In the genomic region with DNA sequence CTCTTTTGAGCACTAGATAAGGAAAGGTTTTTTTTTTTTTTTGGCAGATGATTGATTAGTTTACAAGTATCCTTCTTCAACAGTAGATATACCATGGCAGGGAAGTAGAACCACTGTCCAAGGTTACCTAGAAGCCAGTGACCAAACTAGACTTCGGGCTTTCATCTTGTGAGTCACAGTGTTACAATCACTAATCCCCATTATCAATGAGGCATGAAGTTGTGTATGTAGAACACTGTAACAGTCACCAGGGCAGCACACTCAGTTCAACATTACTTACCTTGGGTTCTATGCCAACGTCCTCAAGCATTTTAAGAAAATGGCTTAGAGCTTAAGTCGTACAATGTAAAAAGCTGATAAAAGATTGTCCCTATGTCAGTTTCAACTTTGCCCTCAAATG, we compare ENCODE assay signal across 11 cellular contexts.
"Had no signal": no experiment of that assay in that cellular context is flagged by ENCODE, and none has a peak within 500 bp of the region (broad histone marks: within the 10 kb centered on the region; RNA-seq: fewer than 3 reads in every experiment).

No MANE protein-coding gene starts in this region.

- H3K4me3 ChIP-seq: ascending aorta, esophagus squamous epithelium, ovary had no signal

- H3K27me3 ChIP-seq: ascending aorta, esophagus squamous epithelium, ovary had no signal

- FAIRE-seq: urothelium cell line had no signal

- H3K36me3 ChIP-seq: ascending aorta, esophagus squamous epithelium, ovary had no signal

- DNase-seq: activated CD4-positive, alpha-beta T cell treated with anti-CD3 and anti-CD28 coated beads, Interleukin-2, amount 10 ng/mL, durations not matched to agents 24 days and 14 days; activated CD4-positive, CD25-positive, alpha-beta regulatory T cell; activated CD8-positive, alpha-beta memory T cell treated with anti-CD3 and anti-CD28 coated beads, Interleukin-2, amount 50 U/mL, for 4 hours; activated CD8-positive, alpha-beta T cell treated with anti-CD3 and anti-CD28 coated beads, Interleukin-2, amount 10 ng/mL, durations not matched to agents 7 days and 5 days; activated naive CD8-positive, alpha-beta T cell treated with anti-CD3 and anti-CD28 coated beads, Interleukin-2, amount 10 ng/mL, durations not matched to agents 7 days and 5 days; activated T-cell treated with anti-CD3 and anti-CD28 coated beads, Interleukin-2, amount 50 U/mL, for 72 hours; esophagus squamous epithelium; ovary; stimulated activated CD4-positive, alpha-beta T cell treated with anti-CD3 and anti-CD28 coated beads, Interleukin-1b, Interleukin-23, amount 100 ng/mL, for 48 hours had no signal

- ATAC-seq: activated CD8-positive, alpha-beta T cell treated with anti-CD3 and anti-CD28 coated beads, Interleukin-2, amount 10 ng/mL, durations not matched to agents 7 days and 5 days had no signal
